Comparison of ENCODE assay signal across 8 cellular contexts in genomic region chr5:62223312-62223954, GRCh38.
DNase-seq lines count a peak whose midpoint lies in the region; ATAC-seq, FAIRE-seq and TF ChIP-seq lines count a peak whose summit lies in the region.
"Not testable (repeated sequence)": the region's sequence is repeated elsewhere in the genome, so short reads cannot be mapped to it uniquely, and the experiment has no call there.

No MANE protein-coding gene starts in this region.

- not testable (repeated sequence) for TF ChIP-seq POLR2A in ovary (IDR thresholded peaks at IDR 0.05)

- not testable (repeated sequence) for H3K4me3 ChIP-seq in WERI-Rb-1 (ENCODE audit: low read depth, low read length); ovary

- intact Hi-C loops in ovary (cut with DNase I) = not testable (repeated sequence)

- not testable (repeated sequence) for H3K9me3 ChIP-seq in WERI-Rb-1 (ENCODE audit: severe bottlenecking); ovary

- ATAC-seq in GM21447 (IDR thresholded peaks at IDR 0.05; ENCODE audit: unreplicated experiment) = peak; percentile 93
- ATAC-seq in HG03196 (IDR thresholded peaks at IDR 0.05; ENCODE audit: unreplicated experiment) = peak; percentile 91

- not testable (repeated sequence) for TF ChIP-seq EP300 in ovary (IDR thresholded peaks at IDR 0.05)

- not testable (repeated sequence) for H3K36me3 ChIP-seq in WERI-Rb-1, ovary

- not testable (repeated sequence) for H3K4me1 ChIP-seq in ovary (ENCODE audit: insufficient read depth)

- TF ChIP-seq CTCF in GM10248 (IDR thresholded peaks at IDR 0.05; ENCODE audit: control extremely low read depth, extremely low read depth, low read depth, missing control alignments) (peak; percentile 59), WERI-Rb-1 (IDR thresholded peaks at IDR 0.05; ENCODE audit: low read depth, low read length) (peak; percentile 25; the same call in 1 of the 2 replicates), ovary (IDR thresholded peaks at IDR 0.05) (peak in 1 of 3 donors; percentile 15)

- 2 to 6% (median 2%) methylated on average over 13 to 14 of the region's 14 CpGs for WGBS in ovary, 3 donors

- not testable (repeated sequence) for H3K27ac ChIP-seq in WERI-Rb-1, ovary

- FAIRE-seq in frontal cortex (lab: Jason Lieb, UNC) = peak; percentile 70

- CTCF ChIA-PET in GM10248 (lab: Yijun Ruan, JAX) = interaction anchor here (0.7 to 3.0 kb wide), 21 partner anchors 11 to 555 kb away, joined by 3 to 80 read pairs (median 5); partner anchors contain the start of gene KIF2A

- not testable (repeated sequence) for DNase-seq in GM10248 (ENCODE audit: extremely low spot score); frontal cortex (ENCODE audit: low spot score in 2 of 2)
- DNase-seq in WERI-Rb-1 (peak; percentile 84), ovary (peak; percentile 44 to 74 (median 65))
- peak; percentile 74 for DNase-seq in activated naive CD4-positive, alpha-beta T cell treated with anti-CD3 and anti-CD28 coated beads, Interleukin-2, amount 50 U/mL, for 16 hours
- DNase-seq in stimulated activated CD8-positive, alpha-beta memory T cell treated with anti-CD3 and anti-CD28 coated beads, Interleukin-7, amount 100 ng/mL, for 4 hours (ENCODE audit: low read depth in 2 of 2) = peak; percentile 58 to 81

- POLR2A ChIA-PET in GM10248 (lab: Yijun Ruan, JAX) = interaction anchor here (0.6 kb wide), 1 partner anchor 832 kb away, joined by 3 read pairs; no protein-coding TSS in a partner anchor

- not testable (repeated sequence) for H3K27me3 ChIP-seq in WERI-Rb-1 (ENCODE audit: insufficient read depth, low read depth, severe bottlenecking); ovary
